Comparison of ENCODE assay signal across 1 cellular context in the genomic region with DNA sequence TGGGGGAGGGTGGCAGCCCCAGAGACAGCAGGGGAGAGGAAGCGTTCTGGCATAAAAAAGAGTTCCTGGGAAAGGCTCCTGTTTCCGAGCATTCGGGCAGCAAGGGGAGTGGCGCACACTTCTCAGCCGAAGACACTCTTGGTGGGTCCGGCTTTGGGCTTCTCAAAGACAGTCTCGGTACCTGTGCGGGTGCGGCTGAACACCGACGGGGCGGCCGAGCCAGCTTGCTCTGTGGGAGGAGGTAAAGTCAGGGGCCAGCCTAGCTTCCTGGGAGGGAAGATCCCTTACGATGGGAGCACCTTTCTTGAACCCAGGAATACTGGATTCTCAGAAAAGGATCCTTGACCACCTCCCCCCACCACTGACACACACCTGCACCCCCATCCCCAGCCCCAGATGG.
TF ChIP-seq lines count a peak whose summit lies in the region.

No MANE protein-coding gene starts in this region.

TF ChIP-seq in HEK293, 187 proteins besides CTCF, POLR2A, EP300 and RAD21 (continued from another document):
- TF ChIP-seq, protein P1, sequence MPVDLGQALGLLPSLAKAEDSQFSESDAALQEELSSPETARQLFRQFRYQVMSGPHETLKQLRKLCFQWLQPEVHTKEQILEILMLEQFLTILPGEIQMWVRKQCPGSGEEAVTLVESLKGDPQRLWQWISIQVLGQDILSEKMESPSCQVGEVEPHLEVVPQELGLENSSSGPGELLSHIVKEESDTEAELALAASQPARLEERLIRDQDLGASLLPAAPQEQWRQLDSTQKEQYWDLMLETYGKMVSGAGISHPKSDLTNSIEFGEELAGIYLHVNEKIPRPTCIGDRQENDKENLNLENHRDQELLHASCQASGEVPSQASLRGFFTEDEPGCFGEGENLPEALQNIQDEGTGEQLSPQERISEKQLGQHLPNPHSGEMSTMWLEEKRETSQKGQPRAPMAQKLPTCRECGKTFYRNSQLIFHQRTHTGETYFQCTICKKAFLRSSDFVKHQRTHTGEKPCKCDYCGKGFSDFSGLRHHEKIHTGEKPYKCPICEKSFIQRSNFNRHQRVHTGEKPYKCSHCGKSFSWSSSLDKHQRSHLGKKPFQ (tag by site-specific recombination; IDR thresholded peaks at IDR 0.05), result no peak
- TF ChIP-seq ZSCAN30 (tag by site-specific recombination; IDR thresholded peaks at IDR 0.05), result no peak
- no peak for TF ChIP-seq ZNF19 (tag by site-specific recombination; IDR thresholded peaks at IDR 0.05; ENCODE audit: low read depth)
